In genomic region chr14:21514341-21514740, GRCh38 we compare ENCODE assay signal across 15 cellular contexts. TPM values are rescaled to one million over a fixed set of nuclear protein-coding genes. Genes with fewer than 3 reads are reported as not detected.
A peak's percentile ranks its signal among the peaks of the same experiment; 100 is the strongest.
DNase-seq lines count a peak whose midpoint lies in the region; ATAC-seq and TF ChIP-seq lines count a peak whose summit lies in the region.
"Had no signal": no experiment of that assay in that cellular context is flagged by ENCODE, and none has a peak within 500 bp of the region (broad histone marks: within the 10 kb centered on the region; RNA-seq: fewer than 3 reads in every experiment).

No MANE protein-coding gene starts in this region.

- H3K27ac ChIP-seq in SK-N-MC (peak overlapping the region; percentile 65), neural progenitor cell (no peak overlapping the region)
- H3K27ac ChIP-seq: BLaER1 treated with 17β-estradiol and CSF1 and Interleukin-3, amounts not matched to agents 10 nM and 100 nM had no signal

- H3K9ac ChIP-seq in SK-N-MC (ENCODE audit: insufficient read length) = no peak overlapping the region
- H3K9ac ChIP-seq in neural progenitor cell = no peak overlapping the region
- H3K9ac ChIP-seq: BLaER1 treated with 17β-estradiol and CSF1 and Interleukin-3, amounts not matched to agents 10 nM and 100 nM had no signal

- H3K4me1 ChIP-seq in neural progenitor cell = peaks cover 37% of the 10 kb centered on the region

- peaks cover 22% of the 10 kb centered on the region for H3K79me2 ChIP-seq in neural progenitor cell (ENCODE audit: low read depth)

- H3K4me2 ChIP-seq in neural progenitor cell = no peak overlapping the region
- H3K4me2 ChIP-seq: BLaER1 treated with 17β-estradiol and CSF1 and Interleukin-3, amounts not matched to agents 10 nM and 100 nM had no signal

- ATAC-seq in HG02798 (IDR thresholded peaks at IDR 0.05; ENCODE audit: poor library complexity, unreplicated experiment) = no peak
- no peak for ATAC-seq in GM18873 (IDR thresholded peaks at IDR 0.05; ENCODE audit: low FRiP score, unreplicated experiment)
- no peak for ATAC-seq in HG03469 (IDR thresholded peaks at IDR 0.05; ENCODE audit: unreplicated experiment)
- ATAC-seq: GM12878 had no signal

- peaks cover 17% of the 10 kb centered on the region for H4K20me1 ChIP-seq in neural progenitor cell (ENCODE audit: low read depth)

- H3K4me3 ChIP-seq in SK-N-MC (no peak overlapping the region), neural progenitor cell (no peak overlapping the region)
- H3K4me3 ChIP-seq: BLaER1 treated with 17β-estradiol and CSF1 and Interleukin-3, amounts not matched to agents 10 nM and 100 nM; GM12878 had no signal

- no peaks in the 10 kb centered on the region for H3K27me3 ChIP-seq in neural progenitor cell
- H3K27me3 ChIP-seq: BLaER1 treated with 17β-estradiol and CSF1 and Interleukin-3, amounts not matched to agents 10 nM and 100 nM had no signal

- H3K27me3 Mint-ChIP-seq in activated CD4-positive, alpha-beta T cell treated with anti-CD3 and anti-CD28 coated beads, Interleukin-2, amount 10 ng/mL, durations not matched to agents 24 days and 14 days = peaks cover 10% of the 10 kb centered on the region
- peaks cover 2% of the 10 kb centered on the region for H3K27me3 Mint-ChIP-seq in neural progenitor cell (ENCODE audit: insufficient read depth, low read depth)
- H3K27me3 Mint-ChIP-seq in progenitor cell of endocrine pancreas = no peaks in the 10 kb centered on the region

- H3K36me3 Mint-ChIP-seq in activated CD4-positive, alpha-beta T cell treated with anti-CD3 and anti-CD28 coated beads, Interleukin-2, amount 10 ng/mL, durations not matched to agents 24 days and 14 days (ENCODE audit: low read depth) = peaks cover 7% of the 10 kb centered on the region
- H3K36me3 Mint-ChIP-seq in neural progenitor cell (peaks cover 6% of the 10 kb centered on the region), progenitor cell of endocrine pancreas (ENCODE audit: insufficient read depth) (no peaks in the 10 kb centered on the region)

- H3K36me3 ChIP-seq in SK-N-MC (ENCODE audit: insufficient read depth, low read length) (peaks cover 1% of the 10 kb centered on the region), neural progenitor cell (no peaks in the 10 kb centered on the region)

- peaks cover 5% of the 10 kb centered on the region for H3K9me3 Mint-ChIP-seq in activated CD4-positive, alpha-beta T cell treated with anti-CD3 and anti-CD28 coated beads, Interleukin-2, amount 10 ng/mL, durations not matched to agents 24 days and 14 days
- H3K9me3 Mint-ChIP-seq in neural progenitor cell (peaks cover 5% of the 10 kb centered on the region), progenitor cell of endocrine pancreas (ENCODE audit: low read depth) (no peaks in the 10 kb centered on the region)

- intact Hi-C loops in activated CD4-positive, alpha-beta T cell treated with anti-CD3 and anti-CD28 coated beads, Interleukin-2, amount 10 ng/mL, durations not matched to agents 24 days and 14 days (cut with micrococcal nuclease) = loop anchor here (5.0 kb wide), 1 partner anchor 902 kb away; no protein-coding TSS in a partner anchor

- H3K4me3 Mint-ChIP-seq in activated CD4-positive, alpha-beta T cell treated with anti-CD3 and anti-CD28 coated beads, Interleukin-2, amount 10 ng/mL, durations not matched to agents 24 days and 14 days = no peak overlapping the region
- H3K4me3 Mint-ChIP-seq in neural progenitor cell = no peak overlapping the region
- H3K4me3 Mint-ChIP-seq in progenitor cell of endocrine pancreas (ENCODE audit: low read depth) = no peak overlapping the region
- H3K4me3 Mint-ChIP-seq: H9 had no signal

- H3K4me1 Mint-ChIP-seq in activated CD4-positive, alpha-beta T cell treated with anti-CD3 and anti-CD28 coated beads, Interleukin-2, amount 10 ng/mL, durations not matched to agents 24 days and 14 days = peaks cover 14% of the 10 kb centered on the region
- H3K4me1 Mint-ChIP-seq in neural progenitor cell (peaks cover 42% of the 10 kb centered on the region), progenitor cell of endocrine pancreas (ENCODE audit: low read depth) (peaks cover 30% of the 10 kb centered on the region)

- no peak overlapping the region for H3K27ac Mint-ChIP-seq in activated CD4-positive, alpha-beta T cell treated with anti-CD3 and anti-CD28 coated beads, Interleukin-2, amount 10 ng/mL, durations not matched to agents 24 days and 14 days
- H3K27ac Mint-ChIP-seq in neural progenitor cell = peak overlapping the region; percentile 79
- peak overlapping the region; percentile 71 for H3K27ac Mint-ChIP-seq in progenitor cell of endocrine pancreas
- H3K27ac Mint-ChIP-seq: CD4-positive, CD25-positive, alpha-beta regulatory T cell had no signal

- TF ChIP-seq CTCF in neural progenitor cell (IDR thresholded peaks at IDR 0.05) = no peak
- no peak for TF ChIP-seq CTCF in progenitor cell of endocrine pancreas (IDR thresholded peaks at IDR 0.05; ENCODE audit: unreplicated experiment)

- DNase-seq in activated CD4-positive, alpha-beta T cell treated with anti-CD3 and anti-CD28 coated beads, Interleukin-2, amount 10 ng/mL, durations not matched to agents 24 days and 14 days = peak; percentile 51
- DNase-seq in activated CD4-positive, alpha-beta T cell treated with anti-CD3 and anti-CD28 coated beads, Interleukin-2, amount 50 U/mL, for 1 hour = no peak
- no peak for DNase-seq in SK-N-MC (ENCODE audit: low read depth, low spot score)
- no peak for DNase-seq in neural progenitor cell (ENCODE audit: low spot score)
- no peak for DNase-seq in progenitor cell of endocrine pancreas (ENCODE audit: low spot score, unreplicated experiment)
- DNase-seq: 8988T; AML-193; CD4-positive, CD25-positive, alpha-beta regulatory T cell; DMS53; H9 had no signal

- H3F3A ChIP-seq in neural progenitor cell (ENCODE audit: low read depth) = peaks cover 54% of the 10 kb centered on the region

- H3K9me3 ChIP-seq in SK-N-MC (ENCODE audit: low read depth, low read length) = no peaks in the 10 kb centered on the region
- H3K9me3 ChIP-seq in neural progenitor cell (ENCODE audit: low read depth) = no peaks in the 10 kb centered on the region
- H3K9me3 ChIP-seq: BLaER1 treated with 17β-estradiol and CSF1 and Interleukin-3, amounts not matched to agents 10 nM and 100 nM had no signal

- no peak overlapping the region for H2AFZ ChIP-seq in neural progenitor cell (replicated peaks)

RNA-seq across cellular contexts. Expression of gene METTL3, which starts 3.2 kb away (rescaled TPM):
- total RNA-seq in activated CD4-positive, alpha-beta T cell treated with anti-CD3 and anti-CD28 coated beads, Interleukin-2, amount 10 ng/mL, durations not matched to agents 24 days and 14 days = 72.9 and 81.7 TPM in 2 replicates
- 99.5 and 108 TPM in 2 replicates for total RNA-seq in neural progenitor cell (ENCODE audit: low replicate concordance)
- total RNA-seq in progenitor cell of endocrine pancreas = 82.6 and 82.7 TPM in 2 replicates

RNA-seq across cellular contexts. Expression of gene SALL2, which starts 11.8 kb away (rescaled TPM):
- total RNA-seq in activated CD4-positive, alpha-beta T cell treated with anti-CD3 and anti-CD28 coated beads, Interleukin-2, amount 10 ng/mL, durations not matched to agents 24 days and 14 days = 1.6 and 1.7 TPM in 2 replicates
- total RNA-seq in neural progenitor cell (ENCODE audit: low replicate concordance) (263 and 394 TPM in 2 replicates), progenitor cell of endocrine pancreas (83.5 and 89.2 TPM in 2 replicates)

RNA-seq across cellular contexts. Expression of gene TOX4, which starts 37.3 kb away (rescaled TPM):
- 75.9 and 82.8 TPM in 2 replicates for total RNA-seq in activated CD4-positive, alpha-beta T cell treated with anti-CD3 and anti-CD28 coated beads, Interleukin-2, amount 10 ng/mL, durations not matched to agents 24 days and 14 days
- 34.2 and 35.7 TPM in 2 replicates for total RNA-seq in neural progenitor cell (ENCODE audit: low replicate concordance)
- total RNA-seq in progenitor cell of endocrine pancreas = 65.1 and 71.8 TPM in 2 replicates

RNA-seq across cellular contexts. Expression of gene RAB2B, which starts 37.6 kb away (rescaled TPM):
- 26.5 and 30.1 TPM in 2 replicates for total RNA-seq in activated CD4-positive, alpha-beta T cell treated with anti-CD3 and anti-CD28 coated beads, Interleukin-2, amount 10 ng/mL, durations not matched to agents 24 days and 14 days
- 38.5 and 54.2 TPM in 2 replicates for total RNA-seq in neural progenitor cell (ENCODE audit: low replicate concordance)
- total RNA-seq in progenitor cell of endocrine pancreas = 41.0 and 45.2 TPM in 2 replicates

RNA-seq across cellular contexts. Expression of gene CHD8, which starts 58.4 kb away (rescaled TPM):
- total RNA-seq in activated CD4-positive, alpha-beta T cell treated with anti-CD3 and anti-CD28 coated beads, Interleukin-2, amount 10 ng/mL, durations not matched to agents 24 days and 14 days = 104 and 115 TPM in 2 replicates
- total RNA-seq in neural progenitor cell (ENCODE audit: low replicate concordance) (72.5 and 81.1 TPM in 2 replicates), progenitor cell of endocrine pancreas (147 and 149 TPM in 2 replicates)

Comparison
In these comparisons a context has a peak if more than half of its experiments do, and no peak if none do; other contexts are left out.
1. RNA of gene SALL2, which starts 11.8 kb away (total RNA-seq): 263 to 394 TPM in neural progenitor cell and 83.5 to 89.2 TPM in progenitor cell of endocrine pancreas; 1.6 to 1.7 TPM in activated CD4-positive, alpha-beta T cell treated with anti-CD3 and anti-CD28 coated beads, Interleukin-2, amount 10 ng/mL, durations not matched to agents 24 days and 14 days; every median in the first group is over 10 times any median in the second.